8 cellular contexts compared by ENCODE assay signal in genomic region chr16:24700549-24701392, GRCh38. TPM values are rescaled to one million over a fixed set of nuclear protein-coding genes. Genes with fewer than 3 reads are reported as not detected.
DNase-seq lines count a peak whose midpoint lies in the region; ATAC-seq and TF ChIP-seq lines count a peak whose summit lies in the region.

No MANE protein-coding gene starts in this region.

- H3K4me3 ChIP-seq in BJ (ENCODE audit: low read depth, low read length): no peak overlapping the region
- peak overlapping the region; percentile 9; the same call in 1 of the 2 replicates for H3K4me3 ChIP-seq in PC-3 (ENCODE audit: low read length)
- H3K4me3 ChIP-seq in esophagus squamous epithelium: no peak overlapping the region
- no peak overlapping the region for H3K4me3 ChIP-seq in neural progenitor cell

- H3K4me3 Mint-ChIP-seq in nephron: no peak overlapping the region
- no peak overlapping the region for H3K4me3 Mint-ChIP-seq in neural progenitor cell
- H3K4me3 Mint-ChIP-seq in immature natural killer cell: no peak overlapping the region

- H3K4me1 Mint-ChIP-seq in nephron (peaks cover 16% of the 10 kb centered on the region), neural progenitor cell (peaks cover 4% of the 10 kb centered on the region), immature natural killer cell (no peaks in the 10 kb centered on the region)

- H4K20me1 ChIP-seq in PC-3 (ENCODE audit: low read length) (no peaks in the 10 kb centered on the region), neural progenitor cell (ENCODE audit: low read depth) (no peaks in the 10 kb centered on the region)

- H3K27ac ChIP-seq in PC-3 (ENCODE audit: low read length): peak overlapping the region; percentile 65
- H3K27ac ChIP-seq in esophagus squamous epithelium: peak overlapping the region; percentile 44 to 84 (median 73)
- H3K27ac ChIP-seq in neural progenitor cell: no peak overlapping the region

- H3K27me3 Mint-ChIP-seq in nephron (ENCODE audit: low read depth) (no peaks in the 10 kb centered on the region), neural progenitor cell (ENCODE audit: insufficient read depth, low read depth) (peaks cover 2% of the 10 kb centered on the region), immature natural killer cell (ENCODE audit: low read depth in 3 of 3) (peaks cover 0 to 7% (median 2%) of the 10 kb centered on the region in 3 donors)

- POLR2A ChIA-PET in BJ (lab: Charles Lee) (no interaction called here), PC-3 (lab: Charles Lee; ENCODE audit: unreplicated experiment) (no interaction called here)

- H3K9me3 Mint-ChIP-seq in nephron (no peaks in the 10 kb centered on the region), neural progenitor cell (no peaks in the 10 kb centered on the region), immature natural killer cell (no peaks in the 10 kb centered on the region)

- DNase-seq in BJ (ENCODE audit: low read depth) (peak; percentile 97), PC-3 (peak; percentile 97), esophagus squamous epithelium (lab: John Stamatoyannopoulos, UW) (peak; percentile 2), neural progenitor cell (ENCODE audit: low spot score) (no peak), immature natural killer cell (no peak), NOMO-1 treated with DMSO at 0.1 percent for 48 hours (lab: John Stamatoyannopoulos, UW; ENCODE audit: unreplicated experiment) (no peak)
- no peak for DNase-seq in activated naive CD4-positive, alpha-beta T cell treated with Interleukin-2 at 50 U/mL for 16 hours

- H3K4me1 ChIP-seq in PC-3 (ENCODE audit: insufficient read depth, low read length) (peaks cover 20% of the 10 kb centered on the region), esophagus squamous epithelium (peaks cover 4 to 23% (median 13%) of the 10 kb centered on the region in 3 donors), neural progenitor cell (no peaks in the 10 kb centered on the region)

- H3F3A ChIP-seq in PC-3 (ENCODE audit: low read length, unreplicated experiment) (no peaks in the 10 kb centered on the region), neural progenitor cell (ENCODE audit: low read depth) (no peaks in the 10 kb centered on the region)

- BruUV-seq in PC-3 (replicated peaks; lab: Mats Ljungman, UMichigan): no TSS peak

- intact Hi-C loops in PC-3 (cut with micrococcal nuclease): loop anchor here (2.0 kb wide), 3 partner anchors 28 to 54 kb away; partner anchors contain the start of gene TNRC6A
- intact Hi-C loops in esophagus squamous epithelium (cut with DNase I): no loop called here

- no peaks in the 10 kb centered on the region for H3K27me3 ChIP-seq in BJ (ENCODE audit: control insufficient read depth, insufficient read depth, low read length)
- no peaks in the 10 kb centered on the region for H3K27me3 ChIP-seq in PC-3 (ENCODE audit: low read length)
- no peaks in the 10 kb centered on the region for H3K27me3 ChIP-seq in esophagus squamous epithelium
- no peaks in the 10 kb centered on the region for H3K27me3 ChIP-seq in neural progenitor cell

- H3K9ac ChIP-seq in PC-3 (ENCODE audit: low read length): 0 out of 2 replicates have a peak overlapping the region, but pooled peaks have one; percentile 15
- no peak overlapping the region for H3K9ac ChIP-seq in neural progenitor cell

- H2AFZ ChIP-seq in PC-3 (ENCODE audit: low read length) (no peak overlapping the region), neural progenitor cell (replicated peaks) (no peak overlapping the region)

- H3K4me2 ChIP-seq in PC-3 (ENCODE audit: low read length): peak overlapping the region; percentile 74
- H3K4me2 ChIP-seq in neural progenitor cell: no peak overlapping the region

- H3K36me3 ChIP-seq in BJ (ENCODE audit: control insufficient read depth, insufficient read depth, low read length): no peaks in the 10 kb centered on the region
- H3K36me3 ChIP-seq in PC-3 (ENCODE audit: low read depth, low read length): no peaks in the 10 kb centered on the region
- H3K36me3 ChIP-seq in esophagus squamous epithelium: no peaks in the 10 kb centered on the region
- no peaks in the 10 kb centered on the region for H3K36me3 ChIP-seq in neural progenitor cell

- no peaks in the 10 kb centered on the region for H3K79me2 ChIP-seq in PC-3 (ENCODE audit: low read length)
- no peaks in the 10 kb centered on the region for H3K79me2 ChIP-seq in neural progenitor cell (ENCODE audit: low read depth)

- TF ChIP-seq POLR2A in esophagus squamous epithelium (IDR thresholded peaks at IDR 0.05): no peak

- ATAC-seq in PC-3: peak; percentile 99

- no peaks in the 10 kb centered on the region for H3K9me3 ChIP-seq in PC-3 (ENCODE audit: low read length)
- no peaks in the 10 kb centered on the region for H3K9me3 ChIP-seq in esophagus squamous epithelium
- H3K9me3 ChIP-seq in neural progenitor cell (ENCODE audit: low read depth): no peaks in the 10 kb centered on the region

- WGBS in esophagus squamous epithelium, 2 donors: 38 to 44% methylated on average over 11 of the region's 11 CpGs

- H3K9me2 ChIP-seq in PC-3 (replicated peaks; ENCODE audit: low read length): no peaks in the 10 kb centered on the region

- H3K27ac Mint-ChIP-seq in nephron: peak overlapping the region in 2 of 3 experiments; percentile 32 to 53
- no peak overlapping the region for H3K27ac Mint-ChIP-seq in neural progenitor cell
- no peak overlapping the region for H3K27ac Mint-ChIP-seq in immature natural killer cell

- H3K36me3 Mint-ChIP-seq in nephron (ENCODE audit: low read depth): no peaks in the 10 kb centered on the region
- no peaks in the 10 kb centered on the region for H3K36me3 Mint-ChIP-seq in neural progenitor cell
- H3K36me3 Mint-ChIP-seq in immature natural killer cell: no peaks in the 10 kb centered on the region

- peak; percentile 62 for TF ChIP-seq CTCF in BJ (IDR thresholded peaks at IDR 0.05; ENCODE audit: insufficient read depth, low read depth, low read length)
- TF ChIP-seq CTCF in PC-3 (conservative IDR thresholded peaks at IDR 0.05; ENCODE audit: low read depth, low read length): 0 out of 2 replicates have a peak, but pooled peaks have one; percentile 30
- TF ChIP-seq CTCF in esophagus squamous epithelium (IDR thresholded peaks at IDR 0.05): peak in 4 of 6 experiments; percentile 11 to 36 (median 27)
- no peak for TF ChIP-seq CTCF in nephron (IDR thresholded peaks at IDR 0.05; ENCODE audit: unreplicated experiment in 3 of 3)
- no peak for TF ChIP-seq CTCF in neural progenitor cell (IDR thresholded peaks at IDR 0.05)

- CTCF ChIA-PET in BJ (lab: Yijun Ruan, JAX): no interaction called here
- CTCF ChIA-PET in PC-3 (lab: Charles Lee): no interaction called here

RNA-seq across cellular contexts. Expression of gene TNRC6A, which starts 28.7 kb away (rescaled TPM):
- polyA plus RNA-seq in BJ (2011; rRNA removed) (44.8 and 49.6 TPM in 2 replicates), immature natural killer cell (10 to 100 TPM in 1 of 3 donors, 1 to 10 TPM in 2; 3.6 to 10.1 (median 3.9) TPM)
- 49.7 and 78.4 TPM in 2 replicates for polyA minus RNA-seq in BJ (2011; rRNA and poly(A)+ RNA removed)
- total RNA-seq in PC-3 (2014; rRNA removed) (16.2 and 20.3 TPM in 2 replicates), esophagus squamous epithelium (10 to 100 TPM; 12.3 to 34.0 (median 18.5) TPM), neural progenitor cell (ENCODE audit: low replicate concordance) (55.7 and 57.1 TPM in 2 replicates)

Comparison
In these comparisons a context has a peak if more than half of its experiments do, and no peak if none do; other contexts are left out.
1. DNase-seq: peak in BJ (single experiment), PC-3 (single experiment) and esophagus squamous epithelium (single experiment); none in activated naive CD4-positive, alpha-beta T cell treated with Interleukin-2 at 50 U/mL for 16 hours (single experiment), neural progenitor cell (single experiment), immature natural killer cell (0 of 3) and NOMO-1 treated with DMSO at 0.1 percent for 48 hours (single experiment).
2. CTCF ChIP-seq: peak in BJ (single experiment), PC-3 (single experiment) and esophagus squamous epithelium (4 of 6); none in nephron (0 of 3) and neural progenitor cell (single experiment).
3. H3K27ac Mint-ChIP-seq: peak in nephron (2 of 3); none in neural progenitor cell (single experiment) and immature natural killer cell (0 of 6).